ENCODE assay signal across 36 cellular contexts in genomic region chr4:17650404-17650803, GRCh38.
"Had no signal": no experiment of that assay in that cellular context is flagged by ENCODE, and none has a peak within 500 bp of the region (broad histone marks: within the 10 kb centered on the region; RNA-seq: fewer than 3 reads in every experiment).

No MANE protein-coding gene starts in this region.

- H3K9me3 Mint-ChIP-seq: activated CD4-positive, alpha-beta memory T cell treated with anti-CD3 and anti-CD28 coated beads, Interleukin-2, amount 10 ng/mL, durations not matched to agents 7 days and 5 days; activated naive CD4-positive, alpha-beta T cell treated with anti-CD3 and anti-CD28 coated beads, Interleukin-2, amount 10 ng/mL, durations not matched to agents 7 days and 5 days; activated naive CD8-positive, alpha-beta T cell treated with anti-CD3 and anti-CD28 coated beads, Interleukin-2, amount 50 U/mL, for 24 hours; central memory CD8-positive, alpha-beta T cell; T-cell had no signal

- H3K4me3 ChIP-seq: cardiac muscle cell, Peyer's patch had no signal

- ATAC-seq: activated CD8-positive, alpha-beta memory T cell treated with anti-CD3 and anti-CD28 coated beads, Interleukin-2, amount 10 ng/mL, durations not matched to agents 7 days and 5 days; activated naive CD8-positive, alpha-beta T cell treated with anti-CD3 and anti-CD28 coated beads, Interleukin-2, amount 50 U/mL, for 24 hours; PC-3; SK-N-SH treated with all-trans-retinoic acid at 6 μM for 48 hours; T-cell; T-helper 17 cell had no signal

- H3K4me1 Mint-ChIP-seq: activated CD4-positive, alpha-beta memory T cell treated with anti-CD3 and anti-CD28 coated beads, Interleukin-2, amount 10 ng/mL, durations not matched to agents 7 days and 5 days had no signal

- H3K4me3 Mint-ChIP-seq: activated CD4-positive, alpha-beta memory T cell treated with anti-CD3 and anti-CD28 coated beads, Interleukin-2, amount 10 ng/mL, durations not matched to agents 7 days and 5 days; activated CD8-positive, alpha-beta memory T cell treated with anti-CD3 and anti-CD28 coated beads, Interleukin-2, amount 10 ng/mL, durations not matched to agents 7 days and 5 days; activated naive CD4-positive, alpha-beta T cell treated with anti-CD3 and anti-CD28 coated beads, Interleukin-2, amount 10 ng/mL, durations not matched to agents 7 days and 5 days; activated naive CD8-positive, alpha-beta T cell; activated naive CD8-positive, alpha-beta T cell treated with anti-CD3 and anti-CD28 coated beads, Interleukin-2, amount 50 U/mL, for 24 hours; central memory CD8-positive, alpha-beta T cell; T-helper 17 cell had no signal

- H3K27me3 ChIP-seq: brain microvascular endothelial cell, cardiac muscle cell, Peyer's patch had no signal

- H3K36me3 Mint-ChIP-seq: activated CD8-positive, alpha-beta memory T cell treated with anti-CD3 and anti-CD28 coated beads, Interleukin-2, amount 10 ng/mL, durations not matched to agents 7 days and 5 days; activated naive CD4-positive, alpha-beta T cell treated with anti-CD3 and anti-CD28 coated beads, Interleukin-2, amount 10 ng/mL, durations not matched to agents 7 days and 5 days; activated naive CD8-positive, alpha-beta T cell; T-cell had no signal

- DNase-seq: activated CD4-positive, alpha-beta memory T cell treated with anti-CD3 and anti-CD28 coated beads, Interleukin-2, amount 10 ng/mL, durations not matched to agents 7 days and 5 days; activated CD4-positive, alpha-beta T cell treated with anti-CD3 and anti-CD28 coated beads for 1 hour; activated CD4-positive, alpha-beta T cell treated with anti-CD3 and anti-CD28 coated beads for 48 hours; activated CD4-positive, CD25-positive, alpha-beta regulatory T cell; activated CD8-positive, alpha-beta memory T cell treated with anti-CD3 and anti-CD28 coated beads for 24 hours; activated CD8-positive, alpha-beta memory T cell treated with anti-CD3 and anti-CD28 coated beads, Interleukin-2, amount 10 ng/mL, durations not matched to agents 7 days and 5 days; activated CD8-positive, alpha-beta memory T cell treated with anti-CD3 and anti-CD28 coated beads, Interleukin-2, amount 50 U/mL, for 48 hours; activated effector memory CD4-positive, alpha-beta T cell treated with Interleukin-2 at 50 U/mL for 16 hours; activated naive CD4-positive, alpha-beta T cell treated with anti-CD3 and anti-CD28 coated beads, Interleukin-2, amount 10 ng/mL, durations not matched to agents 7 days and 5 days; activated naive CD8-positive, alpha-beta T cell treated with anti-CD3 and anti-CD28 coated beads, Interleukin-2, amount 50 U/mL, for 24 hours; activated T-cell treated with anti-CD3 and anti-CD28 coated beads, Interleukin-2, amount 50 U/mL, for 48 hours; aorta; brain microvascular endothelial cell; NCI-H1105; NCI-H1417 treated with DMSO at 0.1 percent for 48 hours; NCI-H187 treated with DMSO at 0.1 percent for 48 hours; NCI-H2081; NCI-H2171 treated with DMSO at 0.1 percent for 48 hours; NCI-H2227 treated with DMSO at 0.1 percent for 48 hours; NCI-H446; NCI-H510A treated with DMSO at 0.1 percent for 48 hours; NCI-H526 treated with DMSO at 0.1 percent for 48 hours; NCI-H82; NK-92 treated with Interleukin-12 subunit alpha and Interleukin-12 subunit beta, amount 100 ng/mL, for 24 hours; PC-3; Peyer's patch; RPMI8226; SHP77 treated with DMSO at 0.1 percent for 48 hours; T-cell; T-helper 17 cell; WERI-Rb-1 had no signal

- H3K27me3 Mint-ChIP-seq: activated naive CD8-positive, alpha-beta T cell; activated naive CD8-positive, alpha-beta T cell treated with anti-CD3 and anti-CD28 coated beads, Interleukin-2, amount 50 U/mL, for 24 hours; T-cell had no signal

- H3K4me1 ChIP-seq: Peyer's patch had no signal

- H3K36me3 ChIP-seq: brain microvascular endothelial cell, cardiac muscle cell, Peyer's patch, WERI-Rb-1 had no signal

- H3K9me3 ChIP-seq: Peyer's patch had no signal

- H3K9ac ChIP-seq: KMS-11 had no signal

- H3K27ac Mint-ChIP-seq: activated CD4-positive, alpha-beta memory T cell treated with anti-CD3 and anti-CD28 coated beads, Interleukin-2, amount 10 ng/mL, durations not matched to agents 7 days and 5 days; activated CD8-positive, alpha-beta memory T cell treated with anti-CD3 and anti-CD28 coated beads, Interleukin-2, amount 10 ng/mL, durations not matched to agents 7 days and 5 days; activated naive CD4-positive, alpha-beta T cell treated with anti-CD3 and anti-CD28 coated beads, Interleukin-2, amount 10 ng/mL, durations not matched to agents 7 days and 5 days; activated naive CD8-positive, alpha-beta T cell treated with anti-CD3 and anti-CD28 coated beads, Interleukin-2, amount 50 U/mL, for 24 hours; T-cell; T-helper 17 cell had no signal

- H3K27ac ChIP-seq: brain microvascular endothelial cell, cardiac muscle cell, KMS-11, Peyer's patch, WERI-Rb-1 had no signal
